In the genomic region with DNA sequence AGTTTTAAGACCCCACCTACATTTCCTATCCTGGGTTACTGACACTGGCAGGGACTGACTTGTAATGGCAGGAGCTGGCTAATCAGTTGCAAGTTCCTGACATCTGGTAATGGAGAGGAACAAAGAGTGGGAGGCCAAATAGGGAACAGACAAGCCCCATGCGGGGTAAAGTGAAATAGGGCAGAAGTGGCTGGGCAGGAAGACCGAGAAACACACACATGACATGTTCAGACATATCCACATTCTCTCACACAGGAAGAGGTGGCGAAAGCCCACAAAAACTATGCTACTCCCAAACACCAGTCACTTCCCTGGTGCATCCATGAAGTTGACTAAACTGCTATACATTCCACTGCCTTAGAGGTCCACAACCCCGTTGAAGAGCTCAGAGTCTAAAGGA, we compare ENCODE assay signal across 8 cellular contexts.
DNase-seq lines count a peak whose midpoint lies in the region; ATAC-seq and TF ChIP-seq lines count a peak whose summit lies in the region.

No MANE protein-coding gene starts in this region.

- POLR2A ChIA-PET in AG04450 (lab: Yijun Ruan, JAX) = no interaction called here
- POLR2A ChIA-PET in naive thymus-derived CD4-positive, alpha-beta T cell (lab: Charles Lee) = interaction anchor here (0.7 kb wide), 1 partner anchor 50 kb away, joined by 3 read pairs; no protein-coding TSS in a partner anchor

- 57 to 99% (median 69%) methylated on average over 4 of the region's 4 CpGs for WGBS in adrenal gland, 4 donors

- TF ChIP-seq POLR2A in adrenal gland (IDR thresholded peaks at IDR 0.05) (no peak), GM18505 (IDR thresholded peaks at IDR 0.05; ENCODE audit: borderline replicate concordance, extremely low read depth, insufficient read depth, insufficient read length) (no peak)

- DNase-seq in AG04450 (ENCODE audit: low read depth, low spot score) (no peak), adrenal gland (peak in 6 of 7 donors; percentile 24 to 57 (median 38)), NCI-H1092 treated with DMSO at 0.1 percent for 48 hours (lab: John Stamatoyannopoulos, UW) (no peak), NCI-H524 (lab: John Stamatoyannopoulos, UW) (no peak)
- no peak for DNase-seq in naive thymus-derived CD4-positive, alpha-beta T cell

- H3K9me3 Mint-ChIP-seq in naive thymus-derived CD4-positive, alpha-beta T cell = peaks cover 0 to 7% (median 0%) of the 10 kb centered on the region in 11 donors

- no peaks in the 10 kb centered on the region for H3K36me3 ChIP-seq in adrenal gland (replicated peaks in 1 of 2)
- no peaks in the 10 kb centered on the region for H3K36me3 ChIP-seq in naive thymus-derived CD4-positive, alpha-beta T cell (ENCODE audit: control insufficient read depth in 2 of 3, insufficient read depth in 3 of 3, low read length in 3 of 3)

- peak overlapping the region in 6 of 10 donors; percentile 1 to 74 (median 48) for H3K4me3 Mint-ChIP-seq in naive thymus-derived CD4-positive, alpha-beta T cell

- H3K36me3 Mint-ChIP-seq in naive thymus-derived CD4-positive, alpha-beta T cell = peaks cover 0 to 13% (median 0%) of the 10 kb centered on the region in 5 donors

- H3K9me3 ChIP-seq in AG04450 (ENCODE audit: control insufficient read depth, insufficient read depth, low read length) (peaks cover 3% of the 10 kb centered on the region), adrenal gland (replicated peaks in 1 of 3) (no peaks in the 10 kb centered on the region)
- H3K9me3 ChIP-seq in naive thymus-derived CD4-positive, alpha-beta T cell (ENCODE audit: control insufficient read depth in 2 of 3, low read length in 3 of 3) = no peaks in the 10 kb centered on the region

- intact Hi-C loops in adrenal gland (cut with DNase I) = no loop called here
- intact Hi-C loops in naive thymus-derived CD4-positive, alpha-beta T cell (cut with micrococcal nuclease) = loop anchor here in 1 of 2 donors (10.0 kb wide), 1 partner anchor 167 kb away; no protein-coding TSS in a partner anchor

- H3K27me3 Mint-ChIP-seq in naive thymus-derived CD4-positive, alpha-beta T cell = no peaks in the 10 kb centered on the region

- H3K4me1 Mint-ChIP-seq in naive thymus-derived CD4-positive, alpha-beta T cell = peaks cover 21 to 51% (median 47%) of the 10 kb centered on the region in 7 donors

- H3K4me3 ChIP-seq in AG04450 (ENCODE audit: low read depth, low read length) (no peak overlapping the region), adrenal gland (no peak overlapping the region)
- no peak overlapping the region for H3K4me3 ChIP-seq in naive thymus-derived CD4-positive, alpha-beta T cell (ENCODE audit: low read length)

- H3K27ac Mint-ChIP-seq in naive thymus-derived CD4-positive, alpha-beta T cell = peak overlapping the region in 7 of 9 donors; percentile 13 to 82 (median 54)

- peaks cover 10 to 20% of the 10 kb centered on the region in 2 donors for H3K4me1 ChIP-seq in adrenal gland (replicated peaks in 1 of 2)
- H3K4me1 ChIP-seq in naive thymus-derived CD4-positive, alpha-beta T cell (ENCODE audit: control insufficient read depth in 2 of 2, insufficient read depth in 2 of 2, low read length in 2 of 2) = peaks cover 12 to 26% of the 10 kb centered on the region in 2 donors

- H3K27ac ChIP-seq in AG04450 (ENCODE audit: low read depth, low read length) (peak overlapping the region; percentile 48), adrenal gland (peak overlapping the region; percentile 0 to 81 (median 52))
- no peak overlapping the region for H3K27ac ChIP-seq in naive thymus-derived CD4-positive, alpha-beta T cell (ENCODE audit: low read depth, low read length)

- CTCF ChIA-PET in AG04450 (lab: Charles Lee) = interaction anchor here (1.0 kb wide), 1 partner anchor 794 kb away, joined by 4 read pairs; no protein-coding TSS in a partner anchor
- CTCF ChIA-PET in naive thymus-derived CD4-positive, alpha-beta T cell (lab: Charles Lee) = interaction anchor here (0.8 kb wide), 1 partner anchor 70 kb away, joined by 3 read pairs; no protein-coding TSS in a partner anchor

- H3K27me3 ChIP-seq in AG04450 (ENCODE audit: control insufficient read depth, insufficient read depth, low read length) (no peaks in the 10 kb centered on the region), adrenal gland (no peaks in the 10 kb centered on the region)
- H3K27me3 ChIP-seq in naive thymus-derived CD4-positive, alpha-beta T cell (ENCODE audit: control insufficient read depth in 2 of 2, insufficient read depth in 2 of 2, low read length in 2 of 2) = no peaks in the 10 kb centered on the region

- TF ChIP-seq CTCF in AG04450 (IDR thresholded peaks at IDR 0.05; ENCODE audit: low read depth, low read length) = no peak
- no peak for TF ChIP-seq CTCF in adrenal gland (IDR thresholded peaks at IDR 0.05)

- ATAC-seq in GM19328 (IDR thresholded peaks at IDR 0.05; ENCODE audit: unreplicated experiment) (peak; percentile 46), HG03378 (IDR thresholded peaks at IDR 0.05; ENCODE audit: unreplicated experiment) (peak; percentile 75), GM18505 (IDR thresholded peaks at IDR 0.05; ENCODE audit: unreplicated experiment) (no peak)
- ATAC-seq in naive thymus-derived CD4-positive, alpha-beta T cell = peak; percentile 59

Comparison
In these comparisons a context has a peak if more than half of its experiments do, and no peak if none do; other contexts are left out.
1. DNase-seq: peak in adrenal gland (6 of 7); none in AG04450 (single experiment), naive thymus-derived CD4-positive, alpha-beta T cell (0 of 9), NCI-H1092 treated with DMSO at 0.1 percent for 48 hours (single experiment) and NCI-H524 (0 of 2).